ENCODE assay signal across 1 cellular context in the genomic region with DNA sequence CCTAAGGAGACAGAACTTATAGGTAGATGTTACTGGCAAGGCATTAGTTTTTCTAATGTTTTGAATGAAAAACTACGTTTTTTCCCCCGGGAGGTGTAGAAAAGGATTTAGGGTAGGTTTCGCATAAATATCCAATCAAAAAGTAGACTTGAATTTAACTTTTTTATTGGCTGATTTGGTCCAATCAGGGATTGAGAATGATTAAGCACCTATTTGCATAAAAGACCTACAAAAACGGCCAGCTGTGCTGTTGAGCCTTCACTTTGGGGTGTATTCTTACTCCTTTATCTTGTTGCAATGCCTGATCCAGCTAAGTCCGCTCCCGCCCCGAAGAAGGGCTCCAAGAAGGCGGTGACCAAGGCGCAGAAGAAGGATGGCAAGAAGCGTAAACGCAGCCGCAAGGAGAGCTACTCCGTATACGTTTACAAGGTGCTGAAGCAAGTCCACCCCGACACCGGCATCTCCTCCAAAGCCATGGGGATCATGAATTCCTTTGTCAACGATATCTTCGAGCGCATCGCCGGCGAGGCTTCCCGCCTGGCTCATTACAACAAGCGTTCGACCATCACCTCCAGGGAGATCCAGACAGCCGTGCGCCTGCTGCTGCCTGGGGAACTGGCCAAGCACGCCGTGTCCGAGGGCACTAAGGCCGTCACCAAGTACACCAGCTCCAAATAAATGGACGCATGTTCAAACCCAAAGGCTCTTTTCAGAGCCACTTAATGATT.
TF ChIP-seq lines count a peak whose summit lies in the region.

No MANE protein-coding gene starts in this region.

TF ChIP-seq in K562, 482 proteins besides CTCF, POLR2A, EP300 and RAD21 (continued from another document and continues in another):
- peak; percentile 50 for TF ChIP-seq GABPB1 (CRISPR knock-in tag; IDR thresholded peaks at IDR 0.05)
- no peak for TF ChIP-seq EWSR1 (IDR thresholded peaks at IDR 0.05; ENCODE audit: borderline replicate concordance, low read depth, partially characterized antibody)
- TF ChIP-seq KDM1A (IDR thresholded peaks at IDR 0.05) = no peak
- no peak for TF ChIP-seq JUN (IDR thresholded peaks at IDR 0.05; ENCODE audit: borderline replicate concordance, low read depth, low read length)
- no peak for TF ChIP-seq JUN (CRISPR knock-in tag; IDR thresholded peaks at IDR 0.05; ENCODE audit: borderline replicate concordance)
- no peak for TF ChIP-seq KHSRP (IDR thresholded peaks at IDR 0.05)
- TF ChIP-seq CHCHD3 (CRISPR knock-in tag; IDR thresholded peaks at IDR 0.05) = no peak
- TF ChIP-seq ARID2 (IDR thresholded peaks at IDR 0.05) = no peak
- TF ChIP-seq ZSCAN29 (IDR thresholded peaks at IDR 0.05) = 0 out of 2 replicates have a peak, but pooled peaks have one; percentile 35
- TF ChIP-seq CC2D1A (IDR thresholded peaks at IDR 0.05) = peak; percentile 95
- TF ChIP-seq, protein P1, sequence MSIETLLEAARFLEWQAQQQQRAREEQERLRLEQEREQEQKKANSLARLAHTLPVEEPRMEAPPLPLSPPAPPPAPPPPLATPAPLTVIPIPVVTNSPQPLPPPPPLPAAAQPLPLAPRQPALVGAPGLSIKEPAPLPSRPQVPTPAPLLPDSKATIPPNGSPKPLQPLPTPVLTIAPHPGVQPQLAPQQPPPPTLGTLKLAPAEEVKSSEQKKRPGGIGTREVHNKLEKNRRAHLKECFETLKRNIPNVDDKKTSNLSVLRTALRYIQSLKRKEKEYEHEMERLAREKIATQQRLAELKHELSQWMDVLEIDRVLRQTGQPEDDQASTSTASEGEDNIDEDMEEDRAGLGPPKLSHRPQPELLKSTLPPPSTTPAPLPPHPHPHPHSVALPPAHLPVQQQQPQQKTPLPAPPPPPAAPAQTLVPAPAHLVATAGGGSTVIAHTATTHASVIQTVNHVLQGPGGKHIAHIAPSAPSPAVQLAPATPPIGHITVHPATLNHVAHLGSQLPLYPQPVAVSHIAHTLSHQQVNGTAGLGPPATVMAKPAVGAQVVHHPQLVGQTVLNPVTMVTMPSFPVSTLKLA (conservative IDR thresholded peaks at IDR 0.05) = 0 out of 4 replicates have a peak, but pooled peaks of 1 of the 2 experiments have one; percentile 17
- no peak for TF ChIP-seq ZNF766 (CRISPR knock-in tag; conservative IDR thresholded peaks at IDR 0.05)
- no peak for TF ChIP-seq ZNF79 (CRISPR knock-in tag; IDR thresholded peaks at IDR 0.05; ENCODE audit: low read depth)
- no peak for TF ChIP-seq RFX5 (IDR thresholded peaks at IDR 0.05; ENCODE audit: low read depth, low read length)
- TF ChIP-seq RUNX1 (IDR thresholded peaks at IDR 0.05; ENCODE audit: low read depth) = no peak
- TF ChIP-seq TRIM24 (IDR thresholded peaks at IDR 0.05) = peak in 1 of 2 experiments; percentile 34; a peak in 1 of 4 replicates
- TF ChIP-seq ATF7 (IDR thresholded peaks at IDR 0.05) = peak; percentile 45
- no peak for TF ChIP-seq ZNF830 (CRISPR knock-in tag; IDR thresholded peaks at IDR 0.05)
- TF ChIP-seq BMI1 (IDR thresholded peaks at IDR 0.05; ENCODE audit: low read length) = no peak
- TF ChIP-seq ZNF561 (CRISPR knock-in tag; conservative IDR thresholded peaks at IDR 0.05) = no peak
- TF ChIP-seq, protein P2, sequence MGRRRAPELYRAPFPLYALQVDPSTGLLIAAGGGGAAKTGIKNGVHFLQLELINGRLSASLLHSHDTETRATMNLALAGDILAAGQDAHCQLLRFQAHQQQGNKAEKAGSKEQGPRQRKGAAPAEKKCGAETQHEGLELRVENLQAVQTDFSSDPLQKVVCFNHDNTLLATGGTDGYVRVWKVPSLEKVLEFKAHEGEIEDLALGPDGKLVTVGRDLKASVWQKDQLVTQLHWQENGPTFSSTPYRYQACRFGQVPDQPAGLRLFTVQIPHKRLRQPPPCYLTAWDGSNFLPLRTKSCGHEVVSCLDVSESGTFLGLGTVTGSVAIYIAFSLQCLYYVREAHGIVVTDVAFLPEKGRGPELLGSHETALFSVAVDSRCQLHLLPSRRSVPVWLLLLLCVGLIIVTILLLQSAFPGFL (CRISPR knock-in tag; IDR thresholded peaks at IDR 0.05) = peak; percentile 86; the same call in 1 of the 2 replicates
- TF ChIP-seq TBL1XR1 (IDR thresholded peaks at IDR 0.05; ENCODE audit: low read length in 2 of 2) = no peak
- TF ChIP-seq, protein P3, sequence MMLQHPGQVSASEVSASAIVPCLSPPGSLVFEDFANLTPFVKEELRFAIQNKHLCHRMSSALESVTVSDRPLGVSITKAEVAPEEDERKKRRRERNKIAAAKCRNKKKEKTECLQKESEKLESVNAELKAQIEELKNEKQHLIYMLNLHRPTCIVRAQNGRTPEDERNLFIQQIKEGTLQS (IDR thresholded peaks at IDR 0.05) = no peak
- TF ChIP-seq, protein P3 (CRISPR knock-in tag; conservative IDR thresholded peaks at IDR 0.05) = no peak
- no peak for TF ChIP-seq TFE3 (CRISPR knock-in tag; IDR thresholded peaks at IDR 0.05)
- TF ChIP-seq BCOR (IDR thresholded peaks at IDR 0.05) = 0 out of 2 replicates have a peak, but pooled peaks have one; percentile 12
- no peak for TF ChIP-seq RBM22 (IDR thresholded peaks at IDR 0.05; ENCODE audit: low read depth, low read length, poor library complexity, severe bottlenecking)
- 0 out of 2 replicates have a peak, but pooled peaks have one; percentile 22 for TF ChIP-seq RB1 (IDR thresholded peaks at IDR 0.05; ENCODE audit: low read depth)
- no peak for TF ChIP-seq GABPA (tag; conservative IDR thresholded peaks at IDR 0.05; ENCODE audit: low read depth)
- TF ChIP-seq MAFG (tag; conservative IDR thresholded peaks at IDR 0.05) = no peak
- no peak for TF ChIP-seq PHF20 (IDR thresholded peaks at IDR 0.05; ENCODE audit: partially characterized antibody)
- no peak for TF ChIP-seq TCF3 (CRISPR knock-in tag; IDR thresholded peaks at IDR 0.05)
- TF ChIP-seq FOXM1 (IDR thresholded peaks at IDR 0.05; ENCODE audit: low read depth) = peak; percentile 69
- TF ChIP-seq FOXM1 (CRISPR knock-in tag; IDR thresholded peaks at IDR 0.05; ENCODE audit: low read depth) = no peak
- TF ChIP-seq, protein P4, sequence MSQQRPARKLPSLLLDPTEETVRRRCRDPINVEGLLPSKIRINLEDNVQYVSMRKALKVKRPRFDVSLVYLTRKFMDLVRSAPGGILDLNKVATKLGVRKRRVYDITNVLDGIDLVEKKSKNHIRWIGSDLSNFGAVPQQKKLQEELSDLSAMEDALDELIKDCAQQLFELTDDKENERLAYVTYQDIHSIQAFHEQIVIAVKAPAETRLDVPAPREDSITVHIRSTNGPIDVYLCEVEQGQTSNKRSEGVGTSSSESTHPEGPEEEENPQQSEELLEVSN (IDR thresholded peaks at IDR 0.05; ENCODE audit: borderline replicate concordance in 1 of 2, extremely low read depth in 1 of 2, insufficient read depth in 1 of 2, insufficient read length in 1 of 2, low read depth in 1 of 2, low read length in 1 of 2, poor library complexity in 1 of 2, severe bottlenecking in 1 of 2) = peak in 1 of 2 experiments; percentile 56
- no peak for TF ChIP-seq FOXO4 (CRISPR knock-in tag; IDR thresholded peaks at IDR 0.05)
- 0 out of 2 replicates have a peak, but pooled peaks have one; percentile 23 for TF ChIP-seq ZNF232 (CRISPR knock-in tag; IDR thresholded peaks at IDR 0.05)
- no peak for TF ChIP-seq TARDBP (IDR thresholded peaks at IDR 0.05)
- no peak for TF ChIP-seq SIX5 (IDR thresholded peaks at IDR 0.05; ENCODE audit: borderline replicate concordance in 1 of 2, insufficient read depth in 1 of 2, low read depth in 1 of 2, low read length in 2 of 2)
- TF ChIP-seq, protein P5, sequence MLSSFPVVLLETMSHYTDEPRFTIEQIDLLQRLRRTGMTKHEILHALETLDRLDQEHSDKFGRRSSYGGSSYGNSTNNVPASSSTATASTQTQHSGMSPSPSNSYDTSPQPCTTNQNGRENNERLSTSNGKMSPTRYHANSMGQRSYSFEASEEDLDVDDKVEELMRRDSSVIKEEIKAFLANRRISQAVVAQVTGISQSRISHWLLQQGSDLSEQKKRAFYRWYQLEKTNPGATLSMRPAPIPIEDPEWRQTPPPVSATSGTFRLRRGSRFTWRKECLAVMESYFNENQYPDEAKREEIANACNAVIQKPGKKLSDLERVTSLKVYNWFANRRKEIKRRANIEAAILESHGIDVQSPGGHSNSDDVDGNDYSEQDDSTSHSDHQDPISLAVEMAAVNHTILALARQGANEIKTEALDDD (IDR thresholded peaks at IDR 0.05) = no peak
- TF ChIP-seq TAF1 (IDR thresholded peaks at IDR 0.05; ENCODE audit: control insufficient read depth, extremely low read depth, insufficient read depth, low read length, severe bottlenecking) = peak; percentile 81
- TF ChIP-seq ZBTB7A (IDR thresholded peaks at IDR 0.05; ENCODE audit: borderline replicate concordance, control insufficient read depth, low read depth, low read length) = no peak
- no peak for TF ChIP-seq TRIM25 (IDR thresholded peaks at IDR 0.05; ENCODE audit: borderline replicate concordance)
- peak; percentile 57 for TF ChIP-seq FOS (IDR thresholded peaks at IDR 0.05; ENCODE audit: extremely low read depth, insufficient read length)
- TF ChIP-seq FOXK2 (conservative IDR thresholded peaks at IDR 0.05 in 1 of 2, IDR thresholded peaks at IDR 0.05 in 1 of 2; ENCODE audit: low read depth in 2 of 2) = 0 out of 4 replicates have a peak, but pooled peaks of 1 of the 2 experiments have one; percentile 32
- TF ChIP-seq SMARCA4 (IDR thresholded peaks at IDR 0.05) = no peak; the same call in 1 of the 2 replicates
- TF ChIP-seq IRF1 (CRISPR knock-in tag; IDR thresholded peaks at IDR 0.05; ENCODE audit: borderline replicate concordance) = no peak
- peak; percentile 82 for TF ChIP-seq MTA3 (IDR thresholded peaks at IDR 0.05; ENCODE audit: borderline replicate concordance)
- TF ChIP-seq MBD1 (CRISPR knock-in tag; IDR thresholded peaks at IDR 0.05) = 0 out of 2 replicates have a peak, but pooled peaks have one; percentile 13
